1 cellular context compared by ENCODE assay signal in genomic region chr5:177349362-177349647, GRCh38.
TF ChIP-seq lines count a peak whose summit lies in the region.

No MANE protein-coding gene starts in this region.

TF ChIP-seq in GM12878, 131 proteins besides CTCF, POLR2A, EP300 and RAD21:
- TF ChIP-seq, protein P1, sequence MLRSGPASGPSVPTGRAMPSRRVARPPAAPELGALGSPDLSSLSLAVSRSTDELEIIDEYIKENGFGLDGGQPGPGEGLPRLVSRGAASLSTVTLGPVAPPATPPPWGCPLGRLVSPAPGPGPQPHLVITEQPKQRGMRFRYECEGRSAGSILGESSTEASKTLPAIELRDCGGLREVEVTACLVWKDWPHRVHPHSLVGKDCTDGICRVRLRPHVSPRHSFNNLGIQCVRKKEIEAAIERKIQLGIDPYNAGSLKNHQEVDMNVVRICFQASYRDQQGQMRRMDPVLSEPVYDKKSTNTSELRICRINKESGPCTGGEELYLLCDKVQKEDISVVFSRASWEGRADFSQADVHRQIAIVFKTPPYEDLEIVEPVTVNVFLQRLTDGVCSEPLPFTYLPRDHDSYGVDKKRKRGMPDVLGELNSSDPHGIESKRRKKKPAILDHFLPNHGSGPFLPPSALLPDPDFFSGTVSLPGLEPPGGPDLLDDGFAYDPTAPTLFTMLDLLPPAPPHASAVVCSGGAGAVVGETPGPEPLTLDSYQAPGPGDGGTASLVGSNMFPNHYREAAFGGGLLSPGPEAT (IDR thresholded peaks at IDR 0.05; ENCODE audit: low read depth): no peak
- TF ChIP-seq BRCA1 (IDR thresholded peaks at IDR 0.05; ENCODE audit: low read depth, low read length) (no peak), ZZZ3 (IDR thresholded peaks at IDR 0.05; ENCODE audit: control insufficient read depth, insufficient read length, low read depth) (no peak), MYB (IDR thresholded peaks at IDR 0.05; ENCODE audit: borderline replicate concordance, low read depth, low read length) (no peak), IRF4 (IDR thresholded peaks at IDR 0.05; ENCODE audit: low read depth, low read length) (no peak), RUNX3 (IDR thresholded peaks at IDR 0.05; ENCODE audit: low read length) (no peak)
- TF ChIP-seq, protein P2, sequence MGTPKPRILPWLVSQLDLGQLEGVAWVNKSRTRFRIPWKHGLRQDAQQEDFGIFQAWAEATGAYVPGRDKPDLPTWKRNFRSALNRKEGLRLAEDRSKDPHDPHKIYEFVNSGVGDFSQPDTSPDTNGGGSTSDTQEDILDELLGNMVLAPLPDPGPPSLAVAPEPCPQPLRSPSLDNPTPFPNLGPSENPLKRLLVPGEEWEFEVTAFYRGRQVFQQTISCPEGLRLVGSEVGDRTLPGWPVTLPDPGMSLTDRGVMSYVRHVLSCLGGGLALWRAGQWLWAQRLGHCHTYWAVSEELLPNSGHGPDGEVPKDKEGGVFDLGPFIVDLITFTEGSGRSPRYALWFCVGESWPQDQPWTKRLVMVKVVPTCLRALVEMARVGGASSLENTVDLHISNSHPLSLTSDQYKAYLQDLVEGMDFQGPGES (IDR thresholded peaks at IDR 0.05): no peak
